ENCODE assay signal across 8 cellular contexts in genomic region chr19:11155373-11156120, GRCh38.
DNase-seq lines count a peak whose midpoint lies in the region; ATAC-seq and TF ChIP-seq lines count a peak whose summit lies in the region.

A gene with protein sequence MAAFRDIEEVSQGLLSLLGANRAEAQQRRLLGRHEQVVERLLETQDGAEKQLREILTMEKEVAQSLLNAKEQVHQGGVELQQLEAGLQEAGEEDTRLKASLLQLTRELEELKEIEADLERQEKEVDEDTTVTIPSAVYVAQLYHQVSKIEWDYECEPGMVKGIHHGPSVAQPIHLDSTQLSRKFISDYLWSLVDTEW (minus strand): TSS chr19:11155782. CDS start chr19:11155776, 6 bp downstream.

- TF ChIP-seq CTCF in AG09319 (IDR thresholded peaks at IDR 0.05; ENCODE audit: low read depth, low read length), result no peak

- ATAC-seq in GM19035 (IDR thresholded peaks at IDR 0.05; ENCODE audit: unreplicated experiment), result peak; percentile 94
- peak; percentile 97 for ATAC-seq in HG03354 (IDR thresholded peaks at IDR 0.05; ENCODE audit: poor library complexity, severe bottlenecking, unreplicated experiment)
- ATAC-seq in activated CD4-positive, CD25-positive, alpha-beta regulatory T cell treated with anti-CD3 and anti-CD28 coated beads, Interleukin-2, amount 50 U/mL, for 24 hours, result peak; percentile 99

- DNase-seq in AG09319 (ENCODE audit: extremely low read depth, low read depth) (peak; percentile 98), NCI-H446 treated with DMSO at 0.1 percent for 48 hours (lab: John Stamatoyannopoulos, UW) (peak; percentile 99), cerebellar nuclear complex (lab: John Stamatoyannopoulos, UW) (peak; percentile 96 to 98), islet precursor cell (peak; percentile 99)
- DNase-seq in stimulated activated CD4-positive, alpha-beta T cell treated with anti-CD3 and anti-CD28 coated beads, Interleukin-12 subunit alpha, Interleukin-12 subunit beta, amount 100 ng/mL, for 48 hours (ENCODE audit: low read depth in 2 of 3, low spot score in 1 of 3), result peak; percentile 91 to 94 (median 91)

Comparison
In these comparisons a context has a peak if more than half of its experiments do, and no peak if none do; other contexts are left out.
1. Peak in every context shown above with its lines: DNase-seq and ATAC-seq.